21 cellular contexts compared by ENCODE assay signal in the genomic region with DNA sequence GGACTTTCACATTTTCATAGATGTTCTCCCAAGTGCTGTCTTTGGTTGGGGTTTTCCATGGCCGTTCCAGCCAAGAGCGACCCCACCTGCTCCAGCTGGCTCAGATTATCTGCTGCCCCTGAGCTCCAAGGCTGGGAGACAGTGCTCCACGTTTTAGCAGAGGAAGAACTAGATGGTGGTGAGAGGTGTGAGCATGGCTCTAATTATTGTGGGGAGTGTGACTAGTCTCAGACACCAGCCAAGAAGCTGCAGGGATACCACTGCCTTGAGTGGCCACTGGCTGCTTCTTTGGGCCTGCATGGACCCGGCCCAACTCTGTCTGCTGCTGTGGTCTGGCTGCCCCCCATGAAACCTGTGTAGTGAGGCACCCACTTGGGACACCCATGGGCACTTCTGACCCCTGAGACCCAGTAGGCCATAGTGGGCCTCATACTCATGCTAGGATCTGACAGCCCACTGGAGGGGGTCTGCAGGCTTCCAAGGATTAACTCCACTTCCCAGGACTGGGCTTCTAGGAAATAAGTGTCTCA. TPM values are rescaled to one million over a fixed set of nuclear protein-coding genes. Genes with fewer than 3 reads are reported as not detected.
DNase-seq lines count a peak whose midpoint lies in the region; ATAC-seq and TF ChIP-seq lines count a peak whose summit lies in the region.
"Had no signal": no experiment of that assay in that cellular context is flagged by ENCODE, and none has a peak within 500 bp of the region (broad histone marks: within the 10 kb centered on the region; RNA-seq: fewer than 3 reads in every experiment).

No MANE protein-coding gene starts in this region.

- H3K4me1 ChIP-seq in osteoblast (ENCODE audit: insufficient read depth, low read length), result peaks cover 22% of the 10 kb centered on the region
- H3K4me1 ChIP-seq: Caco-2 had no signal

- TF ChIP-seq CTCF in WERI-Rb-1 (IDR thresholded peaks at IDR 0.05; ENCODE audit: low read depth, low read length) (no peak), osteoblast (IDR thresholded peaks at IDR 0.05; ENCODE audit: extremely low read depth, low read depth, low read length) (no peak)

- H3K9me3 ChIP-seq in WERI-Rb-1 (ENCODE audit: severe bottlenecking), result no peaks in the 10 kb centered on the region
- no peaks in the 10 kb centered on the region for H3K9me3 ChIP-seq in osteoblast (ENCODE audit: low read depth, low read length)
- H3K9me3 ChIP-seq: BLaER1, Caco-2, HAP-1 had no signal

- no peak overlapping the region for H2AFZ ChIP-seq in osteoblast (ENCODE audit: low read length)
- H2AFZ ChIP-seq: GM23248 had no signal

- H3K27ac ChIP-seq in WERI-Rb-1 (0 out of 2 replicates have a peak overlapping the region, but pooled peaks have one; percentile 11), osteoblast (ENCODE audit: low read depth, low read length) (no peak overlapping the region)
- H3K27ac ChIP-seq: 22Rv1, BLaER1, GM23248, KMS-11 had no signal

- DNase-seq in NCI-H82 (lab: John Stamatoyannopoulos, UW) (peak; percentile 34), NCI-H82 treated with DMSO at 0.1 percent for 48 hours (lab: John Stamatoyannopoulos, UW; ENCODE audit: unreplicated experiment) (no peak), WERI-Rb-1 (no peak), mesenteric fat pad (ENCODE audit: low spot score) (peak; percentile 78), posterior vena cava (ENCODE audit: low spot score) (peak; percentile 30), osteoblast (ENCODE audit: insufficient read length, low spot score, missing footprints) (no peak), NCI-H1092 treated with DMSO at 0.1 percent for 48 hours (lab: John Stamatoyannopoulos, UW) (no peak)
- DNase-seq: ACHN; Caco-2; CD4-positive, alpha-beta memory T cell; GM23248; NCI-H1105; NCI-H2029 treated with DMSO at 0.1 percent for 48 hours; NCI-H226; NCI-H510A treated with DMSO at 0.1 percent for 48 hours; NCI-H748 treated with DMSO at 0.1 percent for 48 hours had no signal

- H3K27me3 ChIP-seq in WERI-Rb-1 (ENCODE audit: insufficient read depth, low read depth, severe bottlenecking) (no peaks in the 10 kb centered on the region), osteoblast (ENCODE audit: insufficient read depth, low read length) (no peaks in the 10 kb centered on the region)
- H3K27me3 ChIP-seq: BLaER1 had no signal

- no peak overlapping the region for H3K4me2 ChIP-seq in osteoblast (ENCODE audit: insufficient read depth, low read length)
- H3K4me2 ChIP-seq: BLaER1, KMS-11 had no signal

- peaks cover 24% of the 10 kb centered on the region for H3K79me2 ChIP-seq in osteoblast (ENCODE audit: insufficient read depth, low read length)

- intact Hi-C loops in posterior vena cava (cut with DNase I), result no loop called here

- H4K20me1 ChIP-seq in osteoblast (ENCODE audit: insufficient read depth, low read length), result peaks cover 21% of the 10 kb centered on the region

- H3K36me3 ChIP-seq in WERI-Rb-1 (peaks cover 22% of the 10 kb centered on the region), osteoblast (ENCODE audit: insufficient read depth, low read length) (peaks cover 13% of the 10 kb centered on the region)

- H3K4me3 ChIP-seq in WERI-Rb-1 (ENCODE audit: low read depth, low read length), result no peak overlapping the region
- H3K4me3 ChIP-seq in osteoblast (ENCODE audit: insufficient read depth, low read length), result no peak overlapping the region
- H3K4me3 ChIP-seq: BLaER1, GM23248, HAP-1 had no signal

- ATAC-seq in GM19351 (IDR thresholded peaks at IDR 0.05; ENCODE audit: unreplicated experiment), result no peak

RNA-seq across cellular contexts. Expression of gene NCL, which starts 2.8 kb away (rescaled TPM):
- 512 TPM for total RNA-seq in mesenteric fat pad
- 100 to 1,000 TPM; 341 to 448 TPM for total RNA-seq in posterior vena cava
- total RNA-seq in osteoblast, result 92.6 and 100 TPM in 2 replicates

Comparison
In these comparisons a context has a peak if more than half of its experiments do, and no peak if none do; other contexts are left out.
1. DNase-seq: peak in NCI-H82 (single experiment), mesenteric fat pad (single experiment) and posterior vena cava (single experiment); none in NCI-H82 treated with DMSO at 0.1 percent for 48 hours (single experiment), WERI-Rb-1 (single experiment), osteoblast (single experiment) and NCI-H1092 treated with DMSO at 0.1 percent for 48 hours (single experiment).